21 cellular contexts compared by ENCODE assay signal in the genomic region with DNA sequence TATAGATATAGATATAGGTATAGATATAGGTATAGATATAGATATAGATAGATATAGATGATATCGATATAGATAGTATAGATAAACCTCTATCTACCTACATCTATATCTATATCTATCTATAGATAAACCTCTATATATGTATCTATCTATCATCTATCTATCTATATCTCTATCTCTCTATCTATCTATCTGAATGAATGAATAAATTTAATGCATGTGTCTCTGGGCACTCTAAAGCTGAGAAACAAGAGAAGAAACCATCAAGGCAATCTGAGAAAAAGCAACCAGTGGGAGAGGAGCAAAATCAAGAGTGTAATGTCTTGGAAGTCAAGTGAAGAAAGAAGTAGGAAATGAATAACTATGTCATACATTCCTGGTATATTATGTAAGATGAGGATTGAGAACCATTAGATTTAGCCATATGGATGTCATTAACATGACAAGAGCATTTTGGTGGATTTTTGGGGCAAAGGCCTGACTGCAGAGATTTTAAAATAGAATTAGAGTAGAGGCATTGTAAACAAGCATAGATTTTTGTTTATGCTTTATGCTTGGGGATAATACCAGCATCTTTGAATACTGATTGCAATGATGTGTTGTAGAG.
"Had no signal": no experiment of that assay in that cellular context is flagged by ENCODE, and none has a peak within 500 bp of the region (broad histone marks: within the 10 kb centered on the region; RNA-seq: fewer than 3 reads in every experiment).

No MANE protein-coding gene starts in this region.

- H3K4me1 ChIP-seq: prostate gland, tibial nerve had no signal

- FAIRE-seq: endothelial cell of umbilical vein, islet of Langerhans, small intestine had no signal

- H3K27me3 ChIP-seq: tibial nerve had no signal

- H3K27me3 Mint-ChIP-seq: activated CD4-positive, alpha-beta memory T cell treated with anti-CD3 and anti-CD28 coated beads for 36 hours; activated CD8-positive, alpha-beta memory T cell treated with anti-CD3 and anti-CD28 coated beads, Interleukin-2, amount 10 ng/mL, durations not matched to agents 7 days and 5 days had no signal

- H3K27ac Mint-ChIP-seq: activated CD4-positive, alpha-beta memory T cell treated with anti-CD3 and anti-CD28 coated beads for 36 hours; activated CD8-positive, alpha-beta memory T cell treated with anti-CD3 and anti-CD28 coated beads, Interleukin-2, amount 10 ng/mL, durations not matched to agents 7 days and 5 days; activated T-helper 2 cell treated with anti-CD3 and anti-CD28 coated beads, Interferon-gamma antibody, Interleukin-2, Interleukin-4, amounts not matched to agents 10 μg/mL and 5 μg/mL and 100 μg/mL, durations not matched to agents 14 hours and 24 hours and 36 hours had no signal

- H3K4me3 Mint-ChIP-seq: activated CD4-positive, alpha-beta memory T cell treated with anti-CD3 and anti-CD28 coated beads for 36 hours; activated CD8-positive, alpha-beta memory T cell treated with anti-CD3 and anti-CD28 coated beads, Interleukin-2, amount 10 ng/mL, durations not matched to agents 7 days and 5 days had no signal

- H3K36me3 ChIP-seq: prostate gland, tibial nerve had no signal

- H3K4me3 ChIP-seq: lung, prostate gland, tibial nerve had no signal

- H3K27ac ChIP-seq: prostate gland, tibial nerve, VCaP had no signal

- DNase-seq: activated CD4-positive, alpha-beta memory T cell treated with anti-CD3 and anti-CD28 coated beads for 36 hours; activated CD8-positive, alpha-beta memory T cell treated with anti-CD3 and anti-CD28 coated beads, Interleukin-2, amount 10 ng/mL, durations not matched to agents 7 days and 5 days; activated naive CD4-positive, alpha-beta T cell treated with anti-CD3 and anti-CD28 coated beads, Interleukin-2, amount 50 U/mL, for 16 hours; activated T-cell treated with anti-CD3 and anti-CD28 coated beads, Interleukin-2, amount 50 U/mL, for 1 hour; central memory CD4-positive, alpha-beta T cell; cortex of kidney; effector CD4-positive, alpha-beta T cell; midbrain; right cardiac atrium; small intestine; stimulated activated CD4-positive, alpha-beta T cell treated with anti-CD3 and anti-CD28 coated beads, Interleukin-4, amount 100 ng/mL, for 4 hours; stimulated activated CD8-positive, alpha-beta memory T cell treated with anti-CD3 and anti-CD28 coated beads, Interleukin-4, amount 100 ng/mL, for 48 hours; stimulated activated naive CD4-positive, alpha-beta T cell treated with Interleukin-2 at 50 U/mL for 16 hours; substantia nigra had no signal

- H3K36me3 Mint-ChIP-seq: activated CD4-positive, alpha-beta memory T cell treated with anti-CD3 and anti-CD28 coated beads for 36 hours; activated CD8-positive, alpha-beta memory T cell treated with anti-CD3 and anti-CD28 coated beads, Interleukin-2, amount 10 ng/mL, durations not matched to agents 7 days and 5 days had no signal

- ATAC-seq: activated CD8-positive, alpha-beta memory T cell treated with anti-CD3 and anti-CD28 coated beads, Interleukin-2, amount 10 ng/mL, durations not matched to agents 7 days and 5 days; right cardiac atrium had no signal

- H3K4me1 Mint-ChIP-seq: activated CD8-positive, alpha-beta memory T cell treated with anti-CD3 and anti-CD28 coated beads, Interleukin-2, amount 10 ng/mL, durations not matched to agents 7 days and 5 days had no signal

- H3K9me3 ChIP-seq: prostate gland, tibial nerve had no signal
